16 cellular contexts compared by ENCODE assay signal in genomic region chr10:21797537-21797936, GRCh38.
DNase-seq lines count a peak whose midpoint lies in the region; ATAC-seq and TF ChIP-seq lines count a peak whose summit lies in the region.
"Had no signal": no experiment of that assay in that cellular context is flagged by ENCODE, and none has a peak within 500 bp of the region (broad histone marks: within the 10 kb centered on the region; RNA-seq: fewer than 3 reads in every experiment).

No MANE protein-coding gene starts in this region.

- peaks cover 22% of the 10 kb centered on the region for H3K4me1 Mint-ChIP-seq in activated T-cell treated with anti-CD3 and anti-CD28 coated beads, Interleukin-2, amount 50 U/mL, for 24 hours (ENCODE audit: low read depth)
- H3K4me1 Mint-ChIP-seq in CD8-positive, alpha-beta T cell (ENCODE audit: low read depth) = peaks cover 15% of the 10 kb centered on the region
- H3K4me1 Mint-ChIP-seq in activated CD8-positive, alpha-beta T cell treated with anti-CD3 and anti-CD28 coated beads for 36 hours (ENCODE audit: low read depth) = peaks cover 13% of the 10 kb centered on the region
- H3K4me1 Mint-ChIP-seq in neural progenitor cell (peaks cover 3% of the 10 kb centered on the region), nephron progenitor cell (peaks cover 5% of the 10 kb centered on the region)

- no peaks in the 10 kb centered on the region for H3K9me3 Mint-ChIP-seq in activated T-cell treated with anti-CD3 and anti-CD28 coated beads, Interleukin-2, amount 50 U/mL, for 24 hours
- H3K9me3 Mint-ChIP-seq in CD8-positive, alpha-beta T cell = no peaks in the 10 kb centered on the region
- no peaks in the 10 kb centered on the region for H3K9me3 Mint-ChIP-seq in activated CD8-positive, alpha-beta T cell treated with anti-CD3 and anti-CD28 coated beads for 36 hours
- H3K9me3 Mint-ChIP-seq in neural progenitor cell (peaks cover 15% of the 10 kb centered on the region), nephron progenitor cell (peaks cover 7% of the 10 kb centered on the region)
- H3K9me3 Mint-ChIP-seq: HFFc6 had no signal

- no peak overlapping the region for H3K23ac ChIP-seq in mesendoderm (ENCODE audit: low read length)

- peak overlapping the region; percentile 36 for H3K4ac ChIP-seq in mesendoderm (ENCODE audit: low read depth, low read length)

- H3K56ac ChIP-seq in mesendoderm (ENCODE audit: low read length) = no peak overlapping the region

- H3K27ac ChIP-seq in CD8-positive, alpha-beta T cell (ENCODE audit: low read depth, low read length) = no peak overlapping the region
- H3K27ac ChIP-seq in mesendoderm (ENCODE audit: low read depth, low read length) (no peak overlapping the region), neural progenitor cell (no peak overlapping the region)
- H3K27ac ChIP-seq: KMS-11 had no signal

- H3K79me1 ChIP-seq in mesendoderm (ENCODE audit: low read length) = no peaks in the 10 kb centered on the region

- H4K8ac ChIP-seq in mesendoderm (ENCODE audit: low read depth, low read length) = no peak overlapping the region

- no peaks in the 10 kb centered on the region for H3K79me2 ChIP-seq in mesendoderm (ENCODE audit: control insufficient read depth, insufficient read depth, low read length)
- no peaks in the 10 kb centered on the region for H3K79me2 ChIP-seq in neural progenitor cell (ENCODE audit: low read depth)

- no peak overlapping the region for H2BK120ac ChIP-seq in mesendoderm (ENCODE audit: low read depth, low read length)

- H3K4me3 Mint-ChIP-seq in activated T-cell treated with anti-CD3 and anti-CD28 coated beads, Interleukin-2, amount 50 U/mL, for 24 hours = no peak overlapping the region
- no peak overlapping the region for H3K4me3 Mint-ChIP-seq in CD8-positive, alpha-beta T cell
- H3K4me3 Mint-ChIP-seq in activated CD8-positive, alpha-beta T cell treated with anti-CD3 and anti-CD28 coated beads for 36 hours = no peak overlapping the region
- H3K4me3 Mint-ChIP-seq in neural progenitor cell (no peak overlapping the region), nephron progenitor cell (no peak overlapping the region)
- H3K4me3 Mint-ChIP-seq: HFFc6 had no signal

- WGBS in mesendoderm (ENCODE audit: extremely low coverage, insufficient coverage, low lambda C conversion rate) = no CpG with 5 or more reads among the region's 3 CpGs

- H2BK5ac ChIP-seq in mesendoderm (ENCODE audit: low read length) = no peak overlapping the region

- H3K4me2 ChIP-seq in mesendoderm (ENCODE audit: low read length) (no peak overlapping the region), neural progenitor cell (no peak overlapping the region)
- H3K4me2 ChIP-seq: KMS-11 had no signal

- no peak overlapping the region for H4K5ac ChIP-seq in mesendoderm (ENCODE audit: low read length)

- intact Hi-C loops in CD8-positive, alpha-beta T cell (cut with DNase I, micrococcal nuclease) = no loop called here
- intact Hi-C loops in activated CD8-positive, alpha-beta T cell treated with anti-CD3 and anti-CD28 coated beads for 36 hours (cut with micrococcal nuclease) = no loop called here

- H3K27me3 ChIP-seq in CD8-positive, alpha-beta T cell (ENCODE audit: insufficient read depth, low read length) = no peaks in the 10 kb centered on the region
- H3K27me3 ChIP-seq in mesendoderm (ENCODE audit: insufficient read depth, low read length, poor library complexity) (no peaks in the 10 kb centered on the region), neural progenitor cell (no peaks in the 10 kb centered on the region)
- H3K27me3 ChIP-seq: BE2C, MG63 had no signal

- no peaks in the 10 kb centered on the region for H3K27me3 Mint-ChIP-seq in activated T-cell treated with anti-CD3 and anti-CD28 coated beads, Interleukin-2, amount 50 U/mL, for 24 hours
- H3K27me3 Mint-ChIP-seq in CD8-positive, alpha-beta T cell (ENCODE audit: low read depth) = no peaks in the 10 kb centered on the region
- H3K27me3 Mint-ChIP-seq in activated CD8-positive, alpha-beta T cell treated with anti-CD3 and anti-CD28 coated beads for 36 hours = no peaks in the 10 kb centered on the region
- peaks cover 3% of the 10 kb centered on the region for H3K27me3 Mint-ChIP-seq in neural progenitor cell (ENCODE audit: insufficient read depth, low read depth)
- no peaks in the 10 kb centered on the region for H3K27me3 Mint-ChIP-seq in nephron progenitor cell (ENCODE audit: low read depth, poor library complexity)

- peaks cover 6% of the 10 kb centered on the region for H3F3A ChIP-seq in neural progenitor cell (ENCODE audit: low read depth)

- peaks cover 7% of the 10 kb centered on the region for H3K4me1 ChIP-seq in CD8-positive, alpha-beta T cell (ENCODE audit: insufficient read depth, low read length)
- peaks cover 5% of the 10 kb centered on the region for H3K4me1 ChIP-seq in mesendoderm (ENCODE audit: control insufficient read depth, low read depth, low read length)
- H3K4me1 ChIP-seq in neural progenitor cell = peaks cover 5% of the 10 kb centered on the region
- H3K4me1 ChIP-seq: BE2C had no signal

- no peak overlapping the region for H2AFZ ChIP-seq in neural progenitor cell (replicated peaks)

- no peak overlapping the region for H2AK5ac ChIP-seq in mesendoderm (ENCODE audit: low read length)

- no peak overlapping the region for H3K4me3 ChIP-seq in CD8-positive, alpha-beta T cell (ENCODE audit: low read depth, low read length)
- H3K4me3 ChIP-seq in mesendoderm (ENCODE audit: low read length) (no peak overlapping the region), neural progenitor cell (no peak overlapping the region)
- H3K4me3 ChIP-seq: MG63 had no signal

- TF ChIP-seq CTCF in CD8-positive, alpha-beta T cell (IDR thresholded peaks at IDR 0.05) = no peak
- no peak for TF ChIP-seq CTCF in activated CD8-positive, alpha-beta T cell treated with anti-CD3 and anti-CD28 coated beads for 36 hours (IDR thresholded peaks at IDR 0.05)
- TF ChIP-seq CTCF in neural progenitor cell (IDR thresholded peaks at IDR 0.05) (no peak), nephron progenitor cell (IDR thresholded peaks at IDR 0.05) (no peak)

- H3K9me3 ChIP-seq in CD8-positive, alpha-beta T cell (ENCODE audit: low read length) = no peaks in the 10 kb centered on the region
- no peaks in the 10 kb centered on the region for H3K9me3 ChIP-seq in neural progenitor cell (ENCODE audit: low read depth)
- H3K9me3 ChIP-seq: BE2C, MG63 had no signal

- CTCF ChIA-PET in CD8-positive, alpha-beta T cell (lab: Charles Lee) = no interaction called here
- CTCF ChIA-PET in activated CD8-positive, alpha-beta T cell treated with anti-CD3 and anti-CD28 coated beads for 36 hours (lab: Charles Lee) = no interaction called here

- ATAC-seq in CD8-positive, alpha-beta T cell = no peak
- no peak for ATAC-seq in activated CD8-positive, alpha-beta T cell treated with anti-CD3 and anti-CD28 coated beads for 36 hours

- POLR2A ChIA-PET in CD8-positive, alpha-beta T cell (lab: Charles Lee) = no interaction called here
- POLR2A ChIA-PET in activated CD8-positive, alpha-beta T cell treated with anti-CD3 and anti-CD28 coated beads for 36 hours (lab: Charles Lee) = no interaction called here

- H2BK15ac ChIP-seq in mesendoderm (replicated peaks; ENCODE audit: low read depth) = no peak overlapping the region

- peak overlapping the region; percentile 18 for H3K18ac ChIP-seq in mesendoderm (ENCODE audit: low read length)

- no peaks in the 10 kb centered on the region for H3K36me3 ChIP-seq in CD8-positive, alpha-beta T cell (ENCODE audit: insufficient read depth, low read length)
- no peaks in the 10 kb centered on the region for H3K36me3 ChIP-seq in mesendoderm (ENCODE audit: control insufficient read depth, insufficient read depth, low read length)
- H3K36me3 ChIP-seq in neural progenitor cell = no peaks in the 10 kb centered on the region
- H3K36me3 ChIP-seq: BE2C, MG63 had no signal

- H3K9ac ChIP-seq in mesendoderm (ENCODE audit: low read length) (no peak overlapping the region), neural progenitor cell (no peak overlapping the region)
- H3K9ac ChIP-seq: KMS-11 had no signal

- peaks cover 37% of the 10 kb centered on the region for H3K36me3 Mint-ChIP-seq in activated T-cell treated with anti-CD3 and anti-CD28 coated beads, Interleukin-2, amount 50 U/mL, for 24 hours (ENCODE audit: low read depth)
- H3K36me3 Mint-ChIP-seq in CD8-positive, alpha-beta T cell = peaks cover 10% of the 10 kb centered on the region
- peaks cover 25% of the 10 kb centered on the region for H3K36me3 Mint-ChIP-seq in activated CD8-positive, alpha-beta T cell treated with anti-CD3 and anti-CD28 coated beads for 36 hours (ENCODE audit: low read depth)
- H3K36me3 Mint-ChIP-seq in neural progenitor cell = peaks cover 55% of the 10 kb centered on the region
- H3K36me3 Mint-ChIP-seq in nephron progenitor cell (ENCODE audit: low read depth) = peaks cover 41% of the 10 kb centered on the region

- no peak for DNase-seq in activated T-cell treated with anti-CD3 and anti-CD28 coated beads, Interleukin-2, amount 50 U/mL, for 24 hours
- no peak for DNase-seq in activated T-cell treated with anti-CD3 and anti-CD28 coated beads for 4 hours
- DNase-seq in CD8-positive, alpha-beta T cell = no peak
- no peak for DNase-seq in activated CD8-positive, alpha-beta T cell treated with anti-CD3 and anti-CD28 coated beads for 36 hours
- DNase-seq in mesendoderm = no peak
- no peak for DNase-seq in neural progenitor cell (ENCODE audit: low spot score)
- DNase-seq in NCI-H1694 treated with DMSO at 0.1 percent for 48 hours (lab: John Stamatoyannopoulos, UW) = no peak
- no peak for DNase-seq in nephron progenitor cell
- DNase-seq: BE2C, HFFc6, MG63, NCI-H1105 treated with DMSO at 0.1 percent for 48 hours, NCI-H187 treated with DMSO at 0.1 percent for 48 hours, NCI-H2171, SHP77 treated with DMSO at 0.1 percent for 48 hours had no signal

- no peaks in the 10 kb centered on the region for H4K20me1 ChIP-seq in neural progenitor cell (ENCODE audit: low read depth)

- H3K27ac Mint-ChIP-seq in activated T-cell treated with anti-CD3 and anti-CD28 coated beads, Interleukin-2, amount 50 U/mL, for 24 hours = peak overlapping the region; percentile 40
- peak overlapping the region; percentile 85 for H3K27ac Mint-ChIP-seq in CD8-positive, alpha-beta T cell
- H3K27ac Mint-ChIP-seq in activated CD8-positive, alpha-beta T cell treated with anti-CD3 and anti-CD28 coated beads for 36 hours = peak overlapping the region; percentile 53
- H3K27ac Mint-ChIP-seq in neural progenitor cell = no peak overlapping the region
- no peak overlapping the region for H3K27ac Mint-ChIP-seq in nephron progenitor cell
- H3K27ac Mint-ChIP-seq: HFFc6 had no signal

Comparison
In these comparisons a context has a peak if more than half of its experiments do, and no peak if none do; other contexts are left out.
1. H3K27ac Mint-ChIP-seq: peak in activated T-cell treated with anti-CD3 and anti-CD28 coated beads, Interleukin-2, amount 50 U/mL, for 24 hours (single experiment), CD8-positive, alpha-beta T cell (single experiment) and activated CD8-positive, alpha-beta T cell treated with anti-CD3 and anti-CD28 coated beads for 36 hours (single experiment); none in neural progenitor cell (single experiment) and nephron progenitor cell (single experiment).